ENCODE assay signal across 23 cellular contexts in genomic region chr1:53519412-53519811, GRCh38.
A peak's percentile ranks its signal among the peaks of the same experiment; 100 is the strongest.
DNase-seq lines count a peak whose midpoint lies in the region; ATAC-seq and TF ChIP-seq lines count a peak whose summit lies in the region.
"Had no signal": no experiment of that assay in that cellular context is flagged by ENCODE, and none has a peak within 500 bp of the region (broad histone marks: within the 10 kb centered on the region; RNA-seq: fewer than 3 reads in every experiment).

No MANE protein-coding gene starts in this region.

- no peak overlapping the region for H2BK15ac ChIP-seq in IMR-90 (ENCODE audit: low read depth, low read length)

- H3K9me3 Mint-ChIP-seq in endodermal cell: no peaks in the 10 kb centered on the region
- no peaks in the 10 kb centered on the region for H3K9me3 Mint-ChIP-seq in GM23338
- H3K9me3 Mint-ChIP-seq: activated CD4-positive, alpha-beta memory T cell treated with anti-CD3 and anti-CD28 coated beads, Interleukin-2, amount 10 ng/mL, durations not matched to agents 7 days and 5 days; activated naive CD8-positive, alpha-beta T cell treated with anti-CD3 and anti-CD28 coated beads for 36 hours; CD4-positive, alpha-beta memory T cell; stimulated activated effector memory CD8-positive, alpha-beta T cell treated with anti-CD3 and anti-CD28 coated beads, Interleukin-12 subunit alpha, Interleukin-12 subunit beta, amount 100 ng/mL, for 72 hours had no signal

- no peak for TF ChIP-seq CTCF in AG10803 (conservative IDR thresholded peaks at IDR 0.05; ENCODE audit: low read length)
- TF ChIP-seq CTCF in IMR-90 (conservative IDR thresholded peaks at IDR 0.05; ENCODE audit: low read depth, low read length): no peak
- TF ChIP-seq CTCF in endodermal cell (conservative IDR thresholded peaks at IDR 0.05): no peak
- TF ChIP-seq CTCF in psoas muscle (IDR thresholded peaks at IDR 0.05): no peak
- TF ChIP-seq CTCF in GM23338 (conservative IDR thresholded peaks at IDR 0.05; ENCODE audit: low read depth in 2 of 2): no peak

- dilution Hi-C loops in IMR-90 (cut with HindIII; ENCODE audit: low sequenced_read_pairs, unreplicated experiment): no loop called here

- H3K14ac ChIP-seq in IMR-90 (replicated peaks; ENCODE audit: low read depth, low read length): no peak overlapping the region

- H3K79me1 ChIP-seq in IMR-90 (ENCODE audit: low read depth in 1 of 2, low read length in 2 of 2): no peaks in the 10 kb centered on the region

- H3K79me2 ChIP-seq in GM23338 (replicated peaks; ENCODE audit: insufficient read depth): no peaks in the 10 kb centered on the region

- H3K36me3 Mint-ChIP-seq in endodermal cell (ENCODE audit: low read depth) (no peaks in the 10 kb centered on the region), GM23338 (ENCODE audit: low read depth) (no peaks in the 10 kb centered on the region)
- H3K36me3 Mint-ChIP-seq: activated naive CD8-positive, alpha-beta T cell treated with anti-CD3 and anti-CD28 coated beads for 36 hours; CD4-positive, alpha-beta memory T cell; stimulated activated effector memory CD8-positive, alpha-beta T cell treated with anti-CD3 and anti-CD28 coated beads, Interleukin-12 subunit alpha, Interleukin-12 subunit beta, amount 100 ng/mL, for 72 hours had no signal

- POLR2A ChIA-PET in IMR-90 (lab: Charles Lee; ENCODE audit: unreplicated experiment): no interaction called here

- H4K5ac ChIP-seq in IMR-90 (ENCODE audit: low read depth, low read length): no peak overlapping the region

- H3K4me1 ChIP-seq in IMR-90 (ENCODE audit: control insufficient read depth, insufficient read depth, low read length) (peaks cover 5% of the 10 kb centered on the region; the same call in 1 of the 2 replicates), endodermal cell (ENCODE audit: control insufficient read depth, insufficient read depth, low read length) (peaks cover 10% of the 10 kb centered on the region), psoas muscle (no peaks in the 10 kb centered on the region), GM23338 (ENCODE audit: insufficient read depth) (no peaks in the 10 kb centered on the region)
- H3K4me1 ChIP-seq: spleen had no signal

- ATAC-seq in IMR-90 (ENCODE audit: low read depth) (peak; percentile 62), psoas muscle (peak in 3 of 4 donors; percentile 57 to 84 (median 64)), HG02623 (IDR thresholded peaks at IDR 0.05; ENCODE audit: unreplicated experiment) (no peak), HG03280 (IDR thresholded peaks at IDR 0.05; ENCODE audit: unreplicated experiment) (no peak), GM23338 (no peak)
- ATAC-seq: activated CD4-positive, CD25-positive, alpha-beta regulatory T cell treated with anti-CD3 and anti-CD28 coated beads, Interleukin-2, amount 50 U/mL, for 24 hours; stimulated activated effector memory CD8-positive, alpha-beta T cell treated with anti-CD3 and anti-CD28 coated beads, Interleukin-12 subunit alpha, Interleukin-12 subunit beta, amount 100 ng/mL, for 72 hours had no signal

- DNase-seq in AG10803 (ENCODE audit: low read depth) (peak; percentile 25), IMR-90 (no peak), endodermal cell (peak; percentile 62), psoas muscle (no peak), GM23338 (ENCODE audit: low spot score) (no peak)
- DNase-seq: activated CD4-positive, alpha-beta memory T cell treated with anti-CD3 and anti-CD28 coated beads, Interleukin-2, amount 10 ng/mL, durations not matched to agents 7 days and 5 days; activated naive CD8-positive, alpha-beta T cell treated with anti-CD3 and anti-CD28 coated beads for 36 hours; DMS 273 treated with DMSO at 0.1 percent for 48 hours; esophagus squamous epithelium; KBM-7; NCI-H1436 treated with DMSO at 0.1 percent for 48 hours; NCI-H2107; NCI-H446 treated with DMSO at 0.1 percent for 48 hours; SHP77 treated with DMSO at 0.1 percent for 48 hours; spleen; stimulated activated CD4-positive, alpha-beta T cell treated with anti-CD3 and anti-CD28 coated beads, Interleukin-2, amount 100 ng/mL, for 48 hours had no signal

- no peak overlapping the region for H3K4ac ChIP-seq in IMR-90 (ENCODE audit: low read depth, low read length)

- no peak overlapping the region for H2BK5ac ChIP-seq in IMR-90 (ENCODE audit: low read depth, low read length, poor library complexity, severe bottlenecking)

- H3K4me3 Mint-ChIP-seq in endodermal cell (no peak overlapping the region), GM23338 (no peak overlapping the region)
- H3K4me3 Mint-ChIP-seq: activated CD4-positive, alpha-beta memory T cell treated with anti-CD3 and anti-CD28 coated beads, Interleukin-2, amount 10 ng/mL, durations not matched to agents 7 days and 5 days; activated naive CD8-positive, alpha-beta T cell treated with anti-CD3 and anti-CD28 coated beads for 36 hours; CD4-positive, alpha-beta memory T cell; stimulated activated effector memory CD8-positive, alpha-beta T cell treated with anti-CD3 and anti-CD28 coated beads, Interleukin-12 subunit alpha, Interleukin-12 subunit beta, amount 100 ng/mL, for 72 hours had no signal

- no peak overlapping the region for H3K23ac ChIP-seq in IMR-90 (ENCODE audit: low read depth, low read length)

- no peaks in the 10 kb centered on the region for H3K9me3 ChIP-seq in IMR-90 (ENCODE audit: control insufficient read depth, insufficient read depth, low read length)
- H3K9me3 ChIP-seq in endodermal cell (ENCODE audit: control insufficient read depth, low read length): no peaks in the 10 kb centered on the region
- no peaks in the 10 kb centered on the region for H3K9me3 ChIP-seq in psoas muscle
- H3K9me3 ChIP-seq: esophagus squamous epithelium, neutrophil, spleen had no signal

- no peak for TF ChIP-seq POLR2A in IMR-90 (IDR thresholded peaks at IDR 0.05; ENCODE audit: low read depth, low read length)

- no peak overlapping the region for H2BK20ac ChIP-seq in IMR-90 (ENCODE audit: low read depth, low read length)

- H3K9me1 ChIP-seq in IMR-90 (ENCODE audit: insufficient read depth, low read length): peaks cover 7% of the 10 kb centered on the region

- H3K18ac ChIP-seq in IMR-90 (ENCODE audit: low read depth, low read length): no peak overlapping the region

- in situ Hi-C loops in IMR-90 (cut with MboI; ENCODE audit: low sequenced_read_pairs): no loop called here

- CTCF ChIA-PET in IMR-90 (lab: Yijun Ruan, JAX): interaction anchor here (0.9 kb wide), 1 partner anchor 196 kb away, joined by 3 read pairs; no protein-coding TSS in a partner anchor

- H3F3A ChIP-seq in GM23338 (replicated peaks; ENCODE audit: low read depth): no peaks in the 10 kb centered on the region

- H3K27me3 Mint-ChIP-seq in endodermal cell (ENCODE audit: insufficient read depth) (peaks cover 2% of the 10 kb centered on the region), GM23338 (ENCODE audit: insufficient read depth, low read depth, poor library complexity) (peaks cover 7% of the 10 kb centered on the region)
- H3K27me3 Mint-ChIP-seq: activated CD4-positive, alpha-beta memory T cell treated with anti-CD3 and anti-CD28 coated beads, Interleukin-2, amount 10 ng/mL, durations not matched to agents 7 days and 5 days; activated naive CD8-positive, alpha-beta T cell treated with anti-CD3 and anti-CD28 coated beads for 36 hours; CD4-positive, alpha-beta memory T cell had no signal

- H2AK5ac ChIP-seq in IMR-90 (ENCODE audit: low read depth, low read length): no peak overlapping the region

- no peaks in the 10 kb centered on the region for H3K27me3 ChIP-seq in IMR-90 (ENCODE audit: control insufficient read depth, insufficient read depth, low read length)
- no peaks in the 10 kb centered on the region for H3K27me3 ChIP-seq in endodermal cell (ENCODE audit: control insufficient read depth, insufficient read depth, low read length, poor library complexity, severe bottlenecking)
- no peaks in the 10 kb centered on the region for H3K27me3 ChIP-seq in psoas muscle (ENCODE audit: insufficient read depth in 3 of 3, low read length in 2 of 3)
- H3K27me3 ChIP-seq in GM23338 (ENCODE audit: insufficient read depth): no peaks in the 10 kb centered on the region
- H3K27me3 ChIP-seq: esophagus squamous epithelium, neutrophil, spleen had no signal

- no peak overlapping the region for H2BK120ac ChIP-seq in IMR-90 (ENCODE audit: low read depth, low read length)

- H3K27ac Mint-ChIP-seq in endodermal cell (peak overlapping the region; percentile 60), GM23338 (no peak overlapping the region)
- H3K27ac Mint-ChIP-seq: activated CD4-positive, alpha-beta memory T cell treated with anti-CD3 and anti-CD28 coated beads, Interleukin-2, amount 10 ng/mL, durations not matched to agents 7 days and 5 days; activated naive CD8-positive, alpha-beta T cell treated with anti-CD3 and anti-CD28 coated beads for 36 hours; CD4-positive, alpha-beta memory T cell; stimulated activated effector memory CD8-positive, alpha-beta T cell treated with anti-CD3 and anti-CD28 coated beads, Interleukin-12 subunit alpha, Interleukin-12 subunit beta, amount 100 ng/mL, for 72 hours had no signal

- H3K9ac ChIP-seq in IMR-90 (ENCODE audit: low read depth, low read length) (no peak overlapping the region), endodermal cell (ENCODE audit: extremely low read depth, low read length, poor library complexity, severe bottlenecking) (peak overlapping the region; percentile 28)

- WGBS in IMR-90 (ENCODE audit: extremely low coverage in 2 of 2, insufficient read length in 1 of 2), 2 experiments: 67% methylated on average over 5 of the region's 8 CpGs; no CpG with 5 or more reads in 1 of the 2 experiments
- 63 to 89% methylated on average over 3 to 8 of the region's 8 CpGs for WGBS in endodermal cell (ENCODE audit: insufficient coverage in 1 of 2, insufficient read length in 1 of 2), 2 experiments
- WGBS in psoas muscle, 3 donors: 19 to 32% (median 23%) methylated on average over 8 of the region's 8 CpGs

- no peak overlapping the region for H3K4me2 ChIP-seq in IMR-90 (ENCODE audit: low read depth, low read length)
- no peak overlapping the region for H3K4me2 ChIP-seq in GM23338

- BruUV-seq in IMR-90 (replicated peaks; lab: Mats Ljungman, UMichigan): no TSS peak

- no peak for TF ChIP-seq RAD21 in IMR-90 (IDR thresholded peaks at IDR 0.05; ENCODE audit: low read length)

- H4K20me1 ChIP-seq in IMR-90 (ENCODE audit: insufficient read depth, low read length) (no peaks in the 10 kb centered on the region), GM23338 (replicated peaks; ENCODE audit: insufficient read depth) (no peaks in the 10 kb centered on the region)

- H3K9me2 ChIP-seq in GM23338 (ENCODE audit: insufficient read depth): no peaks in the 10 kb centered on the region

- peaks cover 7% of the 10 kb centered on the region for H3K4me1 Mint-ChIP-seq in endodermal cell
- H3K4me1 Mint-ChIP-seq in GM23338: no peaks in the 10 kb centered on the region
- H3K4me1 Mint-ChIP-seq: activated CD4-positive, alpha-beta memory T cell treated with anti-CD3 and anti-CD28 coated beads, Interleukin-2, amount 10 ng/mL, durations not matched to agents 7 days and 5 days; activated naive CD8-positive, alpha-beta T cell treated with anti-CD3 and anti-CD28 coated beads for 36 hours; CD4-positive, alpha-beta memory T cell had no signal

- H2AFZ ChIP-seq in IMR-90 (replicated peaks; ENCODE audit: low read length, poor library complexity) (no peak overlapping the region), GM23338 (no peak overlapping the region)

- peaks cover 2% of the 10 kb centered on the region; the same call in 1 of the 2 replicates for H3K36me3 ChIP-seq in IMR-90 (ENCODE audit: control insufficient read depth, insufficient read depth, low read length)
- no peaks in the 10 kb centered on the region for H3K36me3 ChIP-seq in endodermal cell (ENCODE audit: control insufficient read depth, insufficient read depth, low read length)
- no peaks in the 10 kb centered on the region for H3K36me3 ChIP-seq in psoas muscle (ENCODE audit: insufficient read depth in 1 of 2, low read depth in 1 of 2)
- no peaks in the 10 kb centered on the region for H3K36me3 ChIP-seq in GM23338 (ENCODE audit: insufficient read depth)
- H3K36me3 ChIP-seq: esophagus squamous epithelium, neutrophil, spleen had no signal

- intact Hi-C loops in IMR-90 (cut with micrococcal nuclease): no loop called here
- intact Hi-C loops in psoas muscle (cut with DNase I): no loop called here

- no peak overlapping the region for H4K8ac ChIP-seq in IMR-90 (ENCODE audit: low read depth in 2 of 2, low read length in 2 of 2)

- H3K56ac ChIP-seq in IMR-90 (ENCODE audit: extremely low read depth, insufficient read depth, low read length): no peak overlapping the region

- H2AK9ac ChIP-seq in IMR-90 (replicated peaks; ENCODE audit: low read depth, low read length, poor library complexity): no peak overlapping the region

- H3K4me3 ChIP-seq in AG10803 (ENCODE audit: low read length) (no peak overlapping the region), IMR-90 (ENCODE audit: insufficient read depth, low read depth, low read length) (no peak overlapping the region), endodermal cell (ENCODE audit: low read length) (no peak overlapping the region), psoas muscle (no peak overlapping the region), GM23338 (no peak overlapping the region)
- H3K4me3 ChIP-seq: coronary artery, esophagus squamous epithelium, spleen had no signal

- H3K27ac ChIP-seq in IMR-90 (ENCODE audit: insufficient read depth, low read length) (no peak overlapping the region), endodermal cell (ENCODE audit: low read depth, low read length) (no peak overlapping the region), psoas muscle (no peak overlapping the region), GM23338 (ENCODE audit: low read depth) (no peak overlapping the region)
- H3K27ac ChIP-seq: esophagus squamous epithelium, neutrophil, spleen had no signal

- no peak overlapping the region for H4K91ac ChIP-seq in IMR-90 (ENCODE audit: insufficient read depth, low read depth, low read length)

Comparison
In these comparisons a context has a peak if more than half of its experiments do, and no peak if none do; other contexts are left out.
1. DNase-seq: peak in AG10803 (single experiment) and endodermal cell (single experiment); none in IMR-90 (single experiment), psoas muscle (0 of 2) and GM23338 (single experiment).
2. ATAC-seq: peak in IMR-90 (single experiment) and psoas muscle (3 of 4); none in HG02623 (single experiment), HG03280 (single experiment) and GM23338 (single experiment).